8 cellular contexts compared by ENCODE assay signal in the genomic region with DNA sequence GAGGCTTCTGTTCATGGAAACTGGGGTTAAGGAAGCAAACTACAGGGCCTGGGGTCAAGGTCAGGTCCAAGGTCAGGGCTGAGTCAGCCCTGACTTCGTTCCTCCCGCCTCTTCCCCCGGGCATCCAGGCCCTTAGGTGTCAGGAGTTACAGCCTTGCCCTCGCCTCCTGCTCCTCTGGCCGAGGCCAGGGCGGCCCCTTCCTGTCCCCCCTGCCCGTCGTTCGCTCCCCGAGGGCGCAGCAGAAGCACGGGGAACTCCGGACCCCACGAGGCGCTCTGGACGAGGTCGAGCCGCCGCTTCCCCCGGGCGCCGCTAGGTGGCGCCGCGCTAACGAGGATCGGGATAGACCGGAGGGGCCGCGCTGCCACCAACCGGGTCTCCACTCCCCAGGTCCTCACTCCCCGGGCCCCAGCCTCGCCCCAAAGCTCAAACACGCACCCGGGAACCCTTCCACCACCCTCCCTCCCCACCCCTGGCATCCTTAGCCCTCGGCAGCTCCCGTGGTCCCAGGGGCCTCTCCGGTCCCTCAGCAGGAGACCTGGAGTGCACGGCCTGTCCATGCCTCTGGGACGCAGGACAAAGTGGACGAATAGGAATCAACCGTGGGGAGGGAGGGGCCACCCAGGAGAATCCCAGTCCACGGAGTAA. TPM values are rescaled to one million over a fixed set of nuclear protein-coding genes. Genes with fewer than 3 reads are reported as not detected.
DNase-seq lines count a peak whose midpoint lies in the region; ATAC-seq and TF ChIP-seq lines count a peak whose summit lies in the region.

No MANE protein-coding gene starts in this region.

- H3K27ac ChIP-seq in DND-41 (ENCODE audit: low read length), result peak overlapping the region; percentile 52

- H3K4me1 ChIP-seq in DND-41 (ENCODE audit: insufficient read depth, low read length), result peaks cover 12% of the 10 kb centered on the region

- peak overlapping the region in 1 of 2 experiments; percentile 54; a peak in 2 of 4 replicates for H3K4me3 ChIP-seq in DND-41 (ENCODE audit: low read depth in 1 of 2, low read length in 2 of 2)

- DNase-seq in DND-41, result peak; percentile 82
- DNase-seq in NCI-H226, result peak; percentile 52
- peak; percentile 87 to 89 for DNase-seq in activated CD4-positive, alpha-beta T cell treated with anti-CD3 and anti-CD28 coated beads, Interleukin-2, amount 50 U/mL, for 48 hours
- peak; percentile 91 for DNase-seq in ecto neural progenitor cell (ENCODE audit: low spot score)
- DNase-seq in lung microvascular endothelial cell (ENCODE audit: low read depth in 2 of 2), result peak; percentile 65 to 75
- peak; percentile 57 for DNase-seq in stimulated activated CD8-positive, alpha-beta memory T cell treated with anti-CD3 and anti-CD28 coated beads, Interleukin-12 subunit alpha, Interleukin-12 subunit beta, amount 100 ng/mL, for 4 hours (ENCODE audit: low read depth)

- ATAC-seq in DND-41 (ENCODE audit: insufficient read depth, low read depth) (peak; percentile 92), HG02571 (IDR thresholded peaks at IDR 0.05; ENCODE audit: unreplicated experiment) (peak; percentile 61), HG03571 (IDR thresholded peaks at IDR 0.05; ENCODE audit: unreplicated experiment) (no peak)

- peak overlapping the region; percentile 73 for H2AFZ ChIP-seq in DND-41 (ENCODE audit: low read depth, low read length)

- peak; percentile 94 for TF ChIP-seq CTCF in DND-41 (IDR thresholded peaks at IDR 0.05; ENCODE audit: borderline replicate concordance, extremely low read depth, low read length, poor library complexity, severe bottlenecking)

- H4K20me1 ChIP-seq in DND-41 (ENCODE audit: insufficient read depth, low read length), result no peaks in the 10 kb centered on the region

- peak overlapping the region; percentile 55 for H3K9ac ChIP-seq in DND-41 (ENCODE audit: low read depth, low read length)

- no peaks in the 10 kb centered on the region for H3K27me3 ChIP-seq in DND-41 (ENCODE audit: insufficient read depth, low read length, poor library complexity)

- peak overlapping the region; percentile 83 for H3K4me2 ChIP-seq in DND-41 (ENCODE audit: insufficient read depth, low read length)

- H3K79me2 ChIP-seq in DND-41 (ENCODE audit: insufficient read depth, low read length), result no peaks in the 10 kb centered on the region

- no peaks in the 10 kb centered on the region for H3K9me3 ChIP-seq in DND-41 (ENCODE audit: insufficient read depth, low read length, severe bottlenecking)

- no peaks in the 10 kb centered on the region for H3K36me3 ChIP-seq in DND-41 (ENCODE audit: insufficient read depth, low read length)

RNA-seq across cellular contexts. Expression of gene MYL10, which starts 59.2 kb away (rescaled TPM):
- total RNA-seq in lung microvascular endothelial cell, result not detected in 2 replicates
